In genomic region chr10:90227259-90227658, GRCh38 we compare ENCODE assay signal across 14 cellular contexts.
DNase-seq lines count a peak whose midpoint lies in the region; TF ChIP-seq lines count a peak whose summit lies in the region.
"Had no signal": no experiment of that assay in that cellular context is flagged by ENCODE, and none has a peak within 500 bp of the region (broad histone marks: within the 10 kb centered on the region; RNA-seq: fewer than 3 reads in every experiment).

No MANE protein-coding gene starts in this region.

- peaks cover 8% of the 10 kb centered on the region for H3K4me1 Mint-ChIP-seq in activated CD4-positive, alpha-beta T cell treated with anti-CD3 and anti-CD28 coated beads, Interleukin-2, amount 10 ng/mL, durations not matched to agents 24 days and 14 days

- intact Hi-C loops in activated CD4-positive, alpha-beta T cell treated with anti-CD3 and anti-CD28 coated beads, Interleukin-2, amount 10 ng/mL, durations not matched to agents 24 days and 14 days (cut with micrococcal nuclease), result loop anchor here (1.0 to 5.0 kb wide), 3 partner anchors 140 to 935 kb away; no protein-coding TSS in a partner anchor
- intact Hi-C loops in vagina (cut with DNase I), result no loop called here

- peak; percentile 66 for DNase-seq in activated CD4-positive, alpha-beta T cell treated with anti-CD3 and anti-CD28 coated beads, Interleukin-2, amount 10 ng/mL, durations not matched to agents 24 days and 14 days
- DNase-seq in activated CD4-positive, alpha-beta T cell treated with anti-CD3 and anti-CD28 coated beads for 4 hours, result no peak
- DNase-seq in SJSA1 (ENCODE audit: low read depth in 1 of 2, low spot score in 2 of 2) (peak; percentile 44 to 71), epithelial cell of prostate (ENCODE audit: low read depth, low spot score) (peak; percentile 96), MV-4-11 (lab: John Stamatoyannopoulos, UW) (no peak), vagina (ENCODE audit: extremely low spot score in 2 of 2) (no peak), occipital lobe (lab: John Stamatoyannopoulos, UW) (no peak)
- DNase-seq in stimulated activated CD8-positive, alpha-beta memory T cell treated with anti-CD3 and anti-CD28 coated beads, Interleukin-12 subunit alpha, Interleukin-12 subunit beta, amount 100 ng/mL, for 24 hours (ENCODE audit: extremely low read depth), result peak; percentile 3
- DNase-seq: ACHN, Kasumi-1, mesenchymal stem cell, spleen, upper lobe of right lung had no signal

- H3K9me3 ChIP-seq in SJSA1 (replicated peaks) (no peaks in the 10 kb centered on the region), vagina (no peaks in the 10 kb centered on the region)
- H3K9me3 ChIP-seq: spleen, upper lobe of right lung had no signal

- no peaks in the 10 kb centered on the region for H3K36me3 ChIP-seq in SJSA1
- H3K36me3 ChIP-seq in vagina, result no peaks in the 10 kb centered on the region
- H3K36me3 ChIP-seq: spleen, upper lobe of right lung had no signal

- peaks cover 5% of the 10 kb centered on the region for H3K27me3 Mint-ChIP-seq in activated CD4-positive, alpha-beta T cell treated with anti-CD3 and anti-CD28 coated beads, Interleukin-2, amount 10 ng/mL, durations not matched to agents 24 days and 14 days

- H3K27me3 ChIP-seq in SJSA1 (replicated peaks) (no peaks in the 10 kb centered on the region), vagina (no peaks in the 10 kb centered on the region)
- H3K27me3 ChIP-seq: spleen, upper lobe of right lung had no signal

- no peak overlapping the region for H3K4me3 ChIP-seq in SJSA1
- no peak overlapping the region for H3K4me3 ChIP-seq in vagina
- H3K4me3 ChIP-seq: spleen, upper lobe of right lung had no signal

- H3K4me1 ChIP-seq in SJSA1 (replicated peaks), result peaks cover 22% of the 10 kb centered on the region
- no peaks in the 10 kb centered on the region for H3K4me1 ChIP-seq in vagina
- H3K4me1 ChIP-seq: spleen, upper lobe of right lung had no signal

- peak overlapping the region; percentile 46 for H3K27ac Mint-ChIP-seq in activated CD4-positive, alpha-beta T cell treated with anti-CD3 and anti-CD28 coated beads, Interleukin-2, amount 10 ng/mL, durations not matched to agents 24 days and 14 days
- H3K27ac Mint-ChIP-seq: brain had no signal

- no peak overlapping the region for H3K4me3 Mint-ChIP-seq in activated CD4-positive, alpha-beta T cell treated with anti-CD3 and anti-CD28 coated beads, Interleukin-2, amount 10 ng/mL, durations not matched to agents 24 days and 14 days
- H3K4me3 Mint-ChIP-seq: brain had no signal

- H3K9me3 Mint-ChIP-seq in activated CD4-positive, alpha-beta T cell treated with anti-CD3 and anti-CD28 coated beads, Interleukin-2, amount 10 ng/mL, durations not matched to agents 24 days and 14 days, result peaks cover 23% of the 10 kb centered on the region

- TF ChIP-seq CTCF in vagina (IDR thresholded peaks at IDR 0.05), result no peak

- no peak overlapping the region for H3K27ac ChIP-seq in SJSA1
- H3K27ac ChIP-seq in epithelial cell of prostate, result peak overlapping the region; percentile 4
- no peak overlapping the region for H3K27ac ChIP-seq in vagina
- H3K27ac ChIP-seq: spleen, upper lobe of right lung had no signal

- no peaks in the 10 kb centered on the region for H3K36me3 Mint-ChIP-seq in activated CD4-positive, alpha-beta T cell treated with anti-CD3 and anti-CD28 coated beads, Interleukin-2, amount 10 ng/mL, durations not matched to agents 24 days and 14 days (ENCODE audit: low read depth)
- H3K36me3 Mint-ChIP-seq: brain had no signal

- TF ChIP-seq POLR2A in vagina (IDR thresholded peaks at IDR 0.05), result no peak

Comparison
In these comparisons a context has a peak if more than half of its experiments do, and no peak if none do; other contexts are left out.
1. DNase-seq: peak in activated CD4-positive, alpha-beta T cell treated with anti-CD3 and anti-CD28 coated beads, Interleukin-2, amount 10 ng/mL, durations not matched to agents 24 days and 14 days (single experiment), SJSA1 (2 of 2), epithelial cell of prostate (single experiment) and stimulated activated CD8-positive, alpha-beta memory T cell treated with anti-CD3 and anti-CD28 coated beads, Interleukin-12 subunit alpha, Interleukin-12 subunit beta, amount 100 ng/mL, for 24 hours (single experiment); none in activated CD4-positive, alpha-beta T cell treated with anti-CD3 and anti-CD28 coated beads for 4 hours (0 of 2), MV-4-11 (single experiment), vagina (0 of 2) and occipital lobe (single experiment).